In genomic region chr13:53141336-53141735, GRCh38 we compare ENCODE assay signal across 17 cellular contexts.
"Had no signal": no experiment of that assay in that cellular context is flagged by ENCODE, and none has a peak within 500 bp of the region (broad histone marks: within the 10 kb centered on the region; RNA-seq: fewer than 3 reads in every experiment).

No MANE protein-coding gene starts in this region.

- ATAC-seq: activated CD8-positive, alpha-beta T cell treated with anti-CD3 and anti-CD28 coated beads, Interleukin-2, amount 10 ng/mL, durations not matched to agents 7 days and 5 days; activated naive CD4-positive, alpha-beta T cell treated with anti-CD3 and anti-CD28 coated beads, Interleukin-2, amount 50 U/mL, for 72 hours; heart left ventricle; pancreas; upper lobe of right lung had no signal

- H3K27me3 ChIP-seq: cardiac muscle cell, pancreas, testis, upper lobe of right lung had no signal

- H3K4me3 ChIP-seq: cardiac muscle cell, heart left ventricle, pancreas, stomach, testis, upper lobe of right lung had no signal

- H3K27ac ChIP-seq: cardiac muscle cell, epithelial cell of prostate, heart left ventricle, pancreas, stomach, testis, upper lobe of right lung had no signal

- DNase-seq: activated CD4-positive, alpha-beta T cell treated with anti-CD3 and anti-CD28 coated beads, Interleukin-2, amount 10 ng/mL, durations not matched to agents 24 days and 14 days; activated CD4-positive, CD25-positive, alpha-beta regulatory T cell; activated CD8-positive, alpha-beta memory T cell treated with anti-CD3 and anti-CD28 coated beads, Interleukin-2, amount 50 U/mL, for 4 hours; activated CD8-positive, alpha-beta T cell treated with anti-CD3 and anti-CD28 coated beads, Interleukin-2, amount 10 ng/mL, durations not matched to agents 7 days and 5 days; activated effector memory CD4-positive, alpha-beta T cell treated with anti-CD3 and anti-CD28 coated beads, Interleukin-2, amount 50 U/mL, for 16 hours; activated T-cell treated with anti-CD3 and anti-CD28 coated beads, Interleukin-2, amount 50 U/mL, for 48 hours; foreskin melanocyte; heart left ventricle; immature natural killer cell; pancreas; stimulated activated CD4-positive, alpha-beta T cell treated with anti-CD3 and anti-CD28 coated beads, Interleukin-1b, Interleukin-23, amount 100 ng/mL, for 48 hours; stomach; testis; upper lobe of right lung had no signal

- H3K9me3 ChIP-seq: heart left ventricle, pancreas, stomach, testis, upper lobe of right lung had no signal

- H3K36me3 ChIP-seq: cardiac muscle cell, heart left ventricle, pancreas, stomach, upper lobe of right lung had no signal

- H3K4me1 ChIP-seq: heart left ventricle, pancreas, stomach, testis, upper lobe of right lung had no signal
